ENCODE assay signal across 36 cellular contexts in genomic region chr1:35016406-35016805, GRCh38.
"Had no signal": no experiment of that assay in that cellular context is flagged by ENCODE, and none has a peak within 500 bp of the region (broad histone marks: within the 10 kb centered on the region; RNA-seq: fewer than 3 reads in every experiment).

No MANE protein-coding gene starts in this region.

- H3K4me1 Mint-ChIP-seq: activated B cell treated with CpG ODN at 0.5 μM for 24 hours; activated CD4-positive, alpha-beta memory T cell treated with anti-CD3 and anti-CD28 coated beads, Interleukin-2, amount 10 ng/mL, durations not matched to agents 7 days and 5 days; activated CD4-positive, alpha-beta T cell treated with anti-CD3 and anti-CD28 coated beads for 36 hours; activated CD4-positive, alpha-beta T cell treated with anti-CD3 and anti-CD28 coated beads, Interleukin-2, amount 10 ng/mL, durations not matched to agents 7 days and 5 days; activated naive CD4-positive, alpha-beta T cell treated with anti-CD3 and anti-CD28 coated beads, Interleukin-2, amount 10 ng/mL, durations not matched to agents 7 days and 5 days; activated naive CD4-positive, alpha-beta T cell treated with anti-CD3 and anti-CD28 coated beads, Interleukin-2, amount 50 U/mL, for 24 hours; activated naive CD8-positive, alpha-beta T cell treated with anti-CD3 and anti-CD28 coated beads, Interleukin-2, amount 10 ng/mL, durations not matched to agents 7 days and 5 days; activated naive CD8-positive, alpha-beta T cell treated with anti-CD3 and anti-CD28 coated beads, Interleukin-2, amount 50 U/mL, for 24 hours had no signal

- H3K27ac ChIP-seq: body of pancreas, brain microvascular endothelial cell, breast epithelium, VCaP had no signal

- H3K9me3 Mint-ChIP-seq: activated B cell treated with CpG ODN at 0.5 μM for 24 hours; activated CD4-positive, alpha-beta memory T cell treated with anti-CD3 and anti-CD28 coated beads, Interleukin-2, amount 10 ng/mL, durations not matched to agents 7 days and 5 days; activated CD4-positive, alpha-beta T cell treated with anti-CD3 and anti-CD28 coated beads, Interleukin-2, amount 10 ng/mL, durations not matched to agents 7 days and 5 days; activated naive CD4-positive, alpha-beta T cell treated with anti-CD3 and anti-CD28 coated beads, Interleukin-2, amount 10 ng/mL, durations not matched to agents 7 days and 5 days; activated naive CD4-positive, alpha-beta T cell treated with anti-CD3 and anti-CD28 coated beads, Interleukin-2, amount 50 U/mL, for 24 hours; activated naive CD8-positive, alpha-beta T cell treated with anti-CD3 and anti-CD28 coated beads, Interleukin-2, amount 10 ng/mL, durations not matched to agents 7 days and 5 days; activated naive CD8-positive, alpha-beta T cell treated with anti-CD3 and anti-CD28 coated beads, Interleukin-2, amount 50 U/mL, for 24 hours; activated T-cell treated with anti-CD3 and anti-CD28 coated beads, Interleukin-2, amount 50 U/mL, for 24 hours; activated T-helper 2 cell treated with anti-CD3 and anti-CD28 coated beads, Interferon-gamma antibody, Interleukin-2, Interleukin-4, amounts not matched to agents 10 μg/mL and 5 μg/mL and 100 μg/mL, durations not matched to agents 14 hours and 24 hours and 36 hours; T-helper 1 cell treated with Interleukin-12 subunit alpha and Interleukin-12 subunit beta and Interleukin-4 antibody, amounts not matched to agents 30 μg/mL and 1 μg/mL, for 36 hours; T-helper 2 cell treated with Interferon-gamma antibody and Interleukin-4, amounts not matched to agents 5 μg/mL and 100 μg/mL, for 36 hours had no signal

- H3K27me3 Mint-ChIP-seq: activated B cell treated with CpG ODN at 0.5 μM for 24 hours; activated CD4-positive, alpha-beta memory T cell treated with anti-CD3 and anti-CD28 coated beads, Interleukin-2, amount 10 ng/mL, durations not matched to agents 7 days and 5 days; activated CD4-positive, alpha-beta T cell treated with anti-CD3 and anti-CD28 coated beads for 36 hours; activated CD4-positive, alpha-beta T cell treated with anti-CD3 and anti-CD28 coated beads, Interleukin-2, amount 10 ng/mL, durations not matched to agents 7 days and 5 days; activated CD8-positive, alpha-beta memory T cell treated with anti-CD3 and anti-CD28 coated beads, Interleukin-2, amount 10 ng/mL, durations not matched to agents 7 days and 5 days; activated naive CD4-positive, alpha-beta T cell treated with anti-CD3 and anti-CD28 coated beads, Interleukin-2, amount 10 ng/mL, durations not matched to agents 7 days and 5 days; activated naive CD4-positive, alpha-beta T cell treated with anti-CD3 and anti-CD28 coated beads, Interleukin-2, amount 50 U/mL, for 24 hours; activated naive CD8-positive, alpha-beta T cell; activated naive CD8-positive, alpha-beta T cell treated with anti-CD3 and anti-CD28 coated beads, Interleukin-2, amount 10 ng/mL, durations not matched to agents 7 days and 5 days; activated naive CD8-positive, alpha-beta T cell treated with anti-CD3 and anti-CD28 coated beads, Interleukin-2, amount 50 U/mL, for 24 hours; activated T-cell treated with anti-CD3 and anti-CD28 coated beads, Interleukin-2, amount 50 U/mL, for 24 hours had no signal

- FAIRE-seq: astrocyte, colon, TTC549 had no signal

- H3K4me1 ChIP-seq: body of pancreas, breast epithelium had no signal

- H3K4me3 ChIP-seq: body of pancreas, breast epithelium had no signal

- H3K27ac Mint-ChIP-seq: activated B cell treated with CpG ODN at 0.5 μM for 24 hours; activated CD4-positive, alpha-beta memory T cell treated with anti-CD3 and anti-CD28 coated beads, Interleukin-2, amount 10 ng/mL, durations not matched to agents 7 days and 5 days; activated CD4-positive, alpha-beta T cell treated with anti-CD3 and anti-CD28 coated beads for 36 hours; activated CD8-positive, alpha-beta memory T cell treated with anti-CD3 and anti-CD28 coated beads, Interleukin-2, amount 10 ng/mL, durations not matched to agents 7 days and 5 days; activated CD8-positive, alpha-beta T cell treated with anti-CD3 and anti-CD28 coated beads, Interleukin-2, amount 10 ng/mL, durations not matched to agents 7 days and 5 days; activated naive CD4-positive, alpha-beta T cell treated with anti-CD3 and anti-CD28 coated beads, Interleukin-2, amount 50 U/mL, for 24 hours; activated naive CD8-positive, alpha-beta T cell; activated naive CD8-positive, alpha-beta T cell treated with anti-CD3 and anti-CD28 coated beads, Interleukin-2, amount 10 ng/mL, durations not matched to agents 7 days and 5 days; activated naive CD8-positive, alpha-beta T cell treated with anti-CD3 and anti-CD28 coated beads, Interleukin-2, amount 50 U/mL, for 24 hours; activated T-cell treated with anti-CD3 and anti-CD28 coated beads, Interleukin-2, amount 50 U/mL, for 24 hours; activated T-helper 2 cell treated with anti-CD3 and anti-CD28 coated beads, Interferon-gamma antibody, Interleukin-2, Interleukin-4, amounts not matched to agents 10 μg/mL and 5 μg/mL and 100 μg/mL, durations not matched to agents 14 hours and 24 hours and 36 hours; T-helper 1 cell treated with Interleukin-12 subunit alpha and Interleukin-12 subunit beta and Interleukin-4 antibody, amounts not matched to agents 30 μg/mL and 1 μg/mL, for 36 hours; T-helper 2 cell treated with Interferon-gamma antibody and Interleukin-4, amounts not matched to agents 5 μg/mL and 100 μg/mL, for 36 hours had no signal

- H3K9me3 ChIP-seq: body of pancreas, breast epithelium had no signal

- H3K4me3 Mint-ChIP-seq: activated B cell treated with CpG ODN at 0.5 μM for 24 hours; activated CD4-positive, alpha-beta memory T cell treated with anti-CD3 and anti-CD28 coated beads, Interleukin-2, amount 10 ng/mL, durations not matched to agents 7 days and 5 days; activated CD4-positive, alpha-beta T cell treated with anti-CD3 and anti-CD28 coated beads for 36 hours; activated CD4-positive, alpha-beta T cell treated with anti-CD3 and anti-CD28 coated beads, Interleukin-2, amount 10 ng/mL, durations not matched to agents 7 days and 5 days; activated CD8-positive, alpha-beta memory T cell treated with anti-CD3 and anti-CD28 coated beads, Interleukin-2, amount 10 ng/mL, durations not matched to agents 7 days and 5 days; activated CD8-positive, alpha-beta T cell treated with anti-CD3 and anti-CD28 coated beads, Interleukin-2, amount 10 ng/mL, durations not matched to agents 7 days and 5 days; activated naive CD4-positive, alpha-beta T cell treated with anti-CD3 and anti-CD28 coated beads, Interleukin-2, amount 10 ng/mL, durations not matched to agents 7 days and 5 days; activated naive CD4-positive, alpha-beta T cell treated with anti-CD3 and anti-CD28 coated beads, Interleukin-2, amount 50 U/mL, for 24 hours; activated naive CD8-positive, alpha-beta T cell; activated naive CD8-positive, alpha-beta T cell treated with anti-CD3 and anti-CD28 coated beads, Interleukin-2, amount 10 ng/mL, durations not matched to agents 7 days and 5 days; activated naive CD8-positive, alpha-beta T cell treated with anti-CD3 and anti-CD28 coated beads, Interleukin-2, amount 50 U/mL, for 24 hours; activated T-cell treated with anti-CD3 and anti-CD28 coated beads, Interleukin-2, amount 50 U/mL, for 24 hours; T-helper 1 cell treated with Interleukin-12 subunit alpha and Interleukin-12 subunit beta and Interleukin-4 antibody, amounts not matched to agents 30 μg/mL and 1 μg/mL, for 36 hours; T-helper 2 cell treated with Interferon-gamma antibody and Interleukin-4, amounts not matched to agents 5 μg/mL and 100 μg/mL, for 36 hours had no signal

- H3K27me3 ChIP-seq: body of pancreas, brain microvascular endothelial cell, breast epithelium had no signal

- DNase-seq: activated B cell treated with CpG ODN at 0.5 μM for 24 hours; activated CD4-positive, alpha-beta memory T cell treated with anti-CD3 and anti-CD28 coated beads, Interleukin-2, amount 10 ng/mL, durations not matched to agents 7 days and 5 days; activated CD4-positive, alpha-beta T cell treated with anti-CD3 and anti-CD28 coated beads for 1 hour; activated CD4-positive, alpha-beta T cell treated with anti-CD3 and anti-CD28 coated beads for 36 hours; activated CD4-positive, alpha-beta T cell treated with anti-CD3 and anti-CD28 coated beads for 48 hours; activated CD4-positive, alpha-beta T cell treated with anti-CD3 and anti-CD28 coated beads, Interleukin-2, amount 10 ng/mL, durations not matched to agents 7 days and 5 days; activated CD4-positive, alpha-beta T cell treated with anti-CD3 and anti-CD28 coated beads, Interleukin-2, amount 50 U/mL, for 48 hours; activated CD8-positive, alpha-beta memory T cell treated with anti-CD3 and anti-CD28 coated beads for 24 hours; activated CD8-positive, alpha-beta memory T cell treated with anti-CD3 and anti-CD28 coated beads, Interleukin-2, amount 10 ng/mL, durations not matched to agents 7 days and 5 days; activated CD8-positive, alpha-beta memory T cell treated with anti-CD3 and anti-CD28 coated beads, Interleukin-2, amount 50 U/mL, for 48 hours; activated CD8-positive, alpha-beta T cell treated with anti-CD3 and anti-CD28 coated beads, Interleukin-2, amount 10 ng/mL, durations not matched to agents 7 days and 5 days; activated effector memory CD4-positive, alpha-beta T cell treated with Interleukin-2 at 50 U/mL for 16 hours; activated gamma-delta T cell; activated naive CD4-positive, alpha-beta T cell treated with anti-CD3 and anti-CD28 coated beads, Interleukin-2, amount 10 ng/mL, durations not matched to agents 7 days and 5 days; activated naive CD4-positive, alpha-beta T cell treated with Interleukin-2 at 50 U/mL for 16 hours; activated naive CD8-positive, alpha-beta T cell treated with anti-CD3 and anti-CD28 coated beads, Interleukin-2, amount 10 ng/mL, durations not matched to agents 7 days and 5 days; activated naive CD8-positive, alpha-beta T cell treated with anti-CD3 and anti-CD28 coated beads, Interleukin-2, amount 50 U/mL, for 24 hours; activated T-cell treated with anti-CD3 and anti-CD28 coated beads, Interleukin-2, amount 50 U/mL, for 24 hours; activated T-cell treated with anti-CD3 and anti-CD28 coated beads, Interleukin-2, amount 50 U/mL, for 48 hours; amniotic stem cell; aorta; body of pancreas; brain microvascular endothelial cell; central memory CD4-positive, alpha-beta T cell; T-helper 9 cell had no signal

- ATAC-seq: activated CD4-positive, CD25-positive, alpha-beta regulatory T cell treated with anti-CD3 and anti-CD28 coated beads, Interleukin-2, amount 50 U/mL, for 24 hours; activated CD8-positive, alpha-beta memory T cell treated with anti-CD3 and anti-CD28 coated beads, Interleukin-2, amount 10 ng/mL, durations not matched to agents 7 days and 5 days; activated CD8-positive, alpha-beta T cell treated with anti-CD3 and anti-CD28 coated beads, Interleukin-2, amount 10 ng/mL, durations not matched to agents 7 days and 5 days; activated naive CD8-positive, alpha-beta T cell treated with anti-CD3 and anti-CD28 coated beads, Interleukin-2, amount 50 U/mL, for 24 hours; body of pancreas had no signal
